16 cellular contexts compared by ENCODE assay signal in the genomic region with DNA sequence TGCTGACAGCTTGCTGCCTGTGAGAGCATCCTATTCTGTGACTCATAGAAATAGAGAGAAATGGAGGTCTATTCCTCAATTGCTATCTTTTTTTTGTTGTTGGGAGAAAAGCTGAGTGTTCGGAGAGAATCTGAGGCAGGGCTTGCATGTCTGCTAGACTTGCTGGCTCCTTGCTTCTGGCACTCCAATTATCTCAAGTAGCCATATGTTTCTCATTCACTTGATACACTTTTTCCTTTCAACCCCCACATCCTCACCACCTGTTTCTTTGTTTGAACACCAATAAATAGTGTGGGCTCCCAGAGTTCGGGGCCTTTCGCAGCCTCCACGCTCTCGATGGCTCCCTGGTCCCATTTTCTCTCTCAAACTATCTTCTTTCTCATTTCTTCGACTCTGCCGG.
A peak's percentile ranks its signal among the peaks of the same experiment; 100 is the strongest.
DNase-seq lines count a peak whose midpoint lies in the region; FAIRE-seq and TF ChIP-seq lines count a peak whose summit lies in the region.
"Had no signal": no experiment of that assay in that cellular context is flagged by ENCODE, and none has a peak within 500 bp of the region (broad histone marks: within the 10 kb centered on the region; RNA-seq: fewer than 3 reads in every experiment).

No MANE protein-coding gene starts in this region.

- no peak for TF ChIP-seq POLR2A in H1 (IDR thresholded peaks at IDR 0.05; ENCODE audit: control extremely low read depth in 1 of 2, low read depth in 2 of 2, low read length in 2 of 2)

- no peaks in the 10 kb centered on the region for H3K9me3 Mint-ChIP-seq in type B pancreatic cell

- H3K36me3 ChIP-seq in H1 (ENCODE audit: control insufficient read depth in 2 of 4, insufficient read depth in 4 of 4, low read length in 3 of 4): no peaks in the 10 kb centered on the region
- no peaks in the 10 kb centered on the region for H3K36me3 ChIP-seq in Karpas-422 (ENCODE audit: insufficient read depth, low read length)
- H3K36me3 ChIP-seq: HAP-1 had no signal

- H3K79me2 ChIP-seq in H1 (ENCODE audit: control insufficient read depth in 1 of 2, insufficient read depth in 2 of 2, low read length in 2 of 2) (no peaks in the 10 kb centered on the region), Karpas-422 (ENCODE audit: low read length) (no peaks in the 10 kb centered on the region)

- no peak for TF ChIP-seq EP300 in H1 (IDR thresholded peaks at IDR 0.05; ENCODE audit: borderline replicate concordance in 1 of 2, low read depth in 2 of 2, low read length in 2 of 2)

- H3K9ac ChIP-seq in H1 (replicated peaks in 1 of 4; ENCODE audit: extremely low read depth in 1 of 4, low read depth in 3 of 4, low read length in 3 of 4): no peak overlapping the region
- H3K9ac ChIP-seq in Karpas-422 (ENCODE audit: low read length): no peak overlapping the region

- peak; percentile 0 for DNase-seq in NCI-H1694 treated with DMSO at 0.1 percent for 48 hours (lab: John Stamatoyannopoulos, UW)
- DNase-seq in NCI-H1694 (lab: John Stamatoyannopoulos, UW): no peak
- DNase-seq in NCI-H524 treated with DMSO at 0.1 percent for 48 hours (lab: John Stamatoyannopoulos, UW): peak; percentile 36
- DNase-seq in H1 (ENCODE audit: low read depth in 1 of 2, low spot score in 2 of 2): peak in 1 of 2 experiments; percentile 29
- no peak for DNase-seq in type B pancreatic cell (ENCODE audit: extremely low spot score, unreplicated experiment)
- no peak for DNase-seq in Karpas-422
- DNase-seq in NCI-H2107 (lab: John Stamatoyannopoulos, UW): no peak
- no peak for DNase-seq in T-helper 1 cell
- DNase-seq: C1 segment of cervical spinal cord, DMS153, Kasumi-1, NCI-H226, NCI-H774, SIG-M5, SW 1271 had no signal

- H4K20me1 ChIP-seq in H1 (replicated peaks in 1 of 2; ENCODE audit: control insufficient read depth in 1 of 2, insufficient read depth in 2 of 2, low read length in 2 of 2): no peaks in the 10 kb centered on the region
- no peaks in the 10 kb centered on the region for H4K20me1 ChIP-seq in Karpas-422 (ENCODE audit: insufficient read depth, low read depth, low read length)

- no peaks in the 10 kb centered on the region for H3K79me1 ChIP-seq in H1 (ENCODE audit: low read depth, low read length)

- no peaks in the 10 kb centered on the region for H3K27me3 ChIP-seq in H1 (replicated peaks in 1 of 4; ENCODE audit: control insufficient read depth in 3 of 4, extremely low read depth in 1 of 4, insufficient read depth in 3 of 4, low read length in 3 of 4)
- H3K27me3 ChIP-seq in Karpas-422 (ENCODE audit: low read length): no peaks in the 10 kb centered on the region

- H3K4me3 ChIP-seq in H1 (ENCODE audit: extremely low read depth in 1 of 4, insufficient read depth in 2 of 4, low read depth in 3 of 4, low read length in 4 of 4) (no peak overlapping the region), Karpas-422 (ENCODE audit: low read length) (no peak overlapping the region)
- H3K4me3 ChIP-seq: HAP-1 had no signal

- no peak overlapping the region for H3K14ac ChIP-seq in H1 (ENCODE audit: insufficient read length)

- H3K9me2 ChIP-seq in Karpas-422 (replicated peaks; ENCODE audit: insufficient read depth, low read length): no peaks in the 10 kb centered on the region

- H3K4me1 ChIP-seq in H1 (replicated peaks in 1 of 4; ENCODE audit: control insufficient read depth in 3 of 4, insufficient read depth in 4 of 4, low read length in 3 of 4) (no peaks in the 10 kb centered on the region), Karpas-422 (ENCODE audit: low read length) (peaks cover 4% of the 10 kb centered on the region)
- H3K4me1 ChIP-seq: HAP-1 had no signal

- POLR2A ChIA-PET in H1 (lab: Charles Lee; ENCODE audit: partially characterized antibody): interaction anchor here (1.2 kb wide), 1 partner anchor 239 kb away, joined by 3 read pairs; no protein-coding TSS in a partner anchor

- H3K27ac ChIP-seq in H1 (ENCODE audit: low read depth, low read length) (no peak overlapping the region), Karpas-422 (ENCODE audit: low read length) (no peak overlapping the region)

- H3K4me3 Mint-ChIP-seq in type B pancreatic cell: peak overlapping the region; percentile 23

- H3K4me2 ChIP-seq in H1 (ENCODE audit: insufficient read depth in 1 of 2, low read depth in 2 of 2, low read length in 2 of 2): no peak overlapping the region
- H3K4me2 ChIP-seq in Karpas-422 (ENCODE audit: low read depth, low read length, poor library complexity, severe bottlenecking): no peak overlapping the region

- no peak overlapping the region for H2BK12ac ChIP-seq in H1 (ENCODE audit: low read depth, low read length)

- peaks cover 23% of the 10 kb centered on the region for H3K4me1 Mint-ChIP-seq in type B pancreatic cell (ENCODE audit: unreplicated experiment)

- H2BK120ac ChIP-seq in H1 (replicated peaks; ENCODE audit: low read depth, low read length): no peak overlapping the region

- no peak overlapping the region for H3K4ac ChIP-seq in H1 (replicated peaks; ENCODE audit: insufficient read length, low read depth, low read length)

- no peak overlapping the region for H2AK5ac ChIP-seq in H1 (ENCODE audit: low read depth, low read length)

- H4K5ac ChIP-seq in H1 (ENCODE audit: insufficient read length, low read depth, low read length): no peak overlapping the region

- H2AFZ ChIP-seq in H1 (ENCODE audit: low read length) (0 out of 2 replicates have a peak overlapping the region, but pooled peaks have one; percentile 26), Karpas-422 (ENCODE audit: low read length) (no peak overlapping the region)

- no peak for FAIRE-seq in H1 (lab: Jason Lieb, UNC)

- H3K56ac ChIP-seq in H1 (replicated peaks; ENCODE audit: insufficient read length, low read depth, low read length): no peak overlapping the region

- CTCF ChIA-PET in H1 (lab: Charles Lee; ENCODE audit: partially characterized antibody): interaction anchor here (0.6 to 1.1 kb wide), 5 partner anchors 10 to 407 kb away, joined by 3 to 4 read pairs (median 3); no protein-coding TSS in a partner anchor

- H2BK15ac ChIP-seq in H1 (ENCODE audit: low read length): no peak overlapping the region

- no peak overlapping the region for H2BK5ac ChIP-seq in H1 (ENCODE audit: low read depth, low read length)

- H3K23ac ChIP-seq in H1 (ENCODE audit: insufficient read length): no peak overlapping the region

- H4K8ac ChIP-seq in H1 (ENCODE audit: extremely low read depth, insufficient read depth, low read length): no peak overlapping the region

- H3K9me3 ChIP-seq in H1 (ENCODE audit: insufficient read depth in 2 of 2, low read depth in 1 of 2, low read length in 1 of 2) (no peaks in the 10 kb centered on the region), Karpas-422 (ENCODE audit: low read length) (no peaks in the 10 kb centered on the region)
- H3K9me3 ChIP-seq: HAP-1 had no signal

- H3K23me2 ChIP-seq in H1 (ENCODE audit: low read depth, low read length): no peaks in the 10 kb centered on the region

- WGBS in H1 (ENCODE audit: extremely low coverage in 1 of 2, insufficient coverage in 1 of 2, insufficient read length in 1 of 2, insufficient replicate concordance in 2 of 2, low coverage in 1 of 2, low lambda C conversion rate in 2 of 2, missing lambda C conversion rate in 1 of 2), 2 experiments: 87% methylated on average over 7 of the region's 7 CpGs; no CpG with 5 or more reads in 1 of the 2 experiments

- no peak overlapping the region for H2BK20ac ChIP-seq in H1 (ENCODE audit: low read length)

- TF ChIP-seq RAD21 in H1 (IDR thresholded peaks at IDR 0.05 in 1 of 2, conservative IDR thresholded peaks at IDR 0.05 in 1 of 2; ENCODE audit: low read depth in 2 of 2, low read length in 2 of 2): no peak

- peak overlapping the region; percentile 3 for H3K27ac Mint-ChIP-seq in type B pancreatic cell

- H3K18ac ChIP-seq in H1 (ENCODE audit: extremely low read depth, low read length): no peak overlapping the region

- no peak overlapping the region for H4K91ac ChIP-seq in H1 (replicated peaks; ENCODE audit: insufficient read length, low read length)

- peaks cover 2% of the 10 kb centered on the region for H3K27me3 Mint-ChIP-seq in type B pancreatic cell

- TF ChIP-seq CTCF in H1 (IDR thresholded peaks at IDR 0.05; ENCODE audit: control extremely low read depth in 1 of 3, insufficient read depth in 1 of 3, low read depth in 1 of 3, low read length in 3 of 3): no peak
- no peak for TF ChIP-seq CTCF in type B pancreatic cell (conservative IDR thresholded peaks at IDR 0.05)

- no peaks in the 10 kb centered on the region for H3K36me3 Mint-ChIP-seq in type B pancreatic cell

TF ChIP-seq in H1, 55 proteins besides CTCF, POLR2A, EP300 and RAD21 (continues in another document):
- TF ChIP-seq RXRA (IDR thresholded peaks at IDR 0.05; ENCODE audit: insufficient read depth, low read depth, low read length) (no peak), NANOG (IDR thresholded peaks at IDR 0.05; ENCODE audit: insufficient read depth, low read depth, low read length, poor library complexity, severe bottlenecking) (no peak), SRF (IDR thresholded peaks at IDR 0.05; ENCODE audit: low read depth, low read length) (no peak), TEAD4 (IDR thresholded peaks at IDR 0.05; ENCODE audit: low read depth, low read length) (no peak)

Comparison
In these comparisons a context has a peak if more than half of its experiments do, and no peak if none do; other contexts are left out.
1. DNase-seq: peak in NCI-H1694 treated with DMSO at 0.1 percent for 48 hours (single experiment) and NCI-H524 treated with DMSO at 0.1 percent for 48 hours (single experiment); none in NCI-H1694 (single experiment), type B pancreatic cell (single experiment), Karpas-422 (single experiment), NCI-H2107 (single experiment) and T-helper 1 cell (0 of 5).